1 cellular context compared by ENCODE assay signal in genomic region chr17:27332485-27333409, GRCh38.
TF ChIP-seq lines count a peak whose summit lies in the region.

No MANE protein-coding gene starts in this region.

TF ChIP-seq in HepG2, 621 proteins besides CTCF, POLR2A, EP300 and RAD21 (continued from another document and continues in another):
- peak; percentile 88 for TF ChIP-seq MYPOP (CRISPR knock-in tag; IDR thresholded peaks at IDR 0.05)
- no peak for TF ChIP-seq ZFP41 (CRISPR knock-in tag; IDR thresholded peaks at IDR 0.05; ENCODE audit: borderline replicate concordance)
- TF ChIP-seq ZNF792 (CRISPR knock-in tag; IDR thresholded peaks at IDR 0.05), result no peak
- TF ChIP-seq GATAD1 (CRISPR knock-in tag; IDR thresholded peaks at IDR 0.05), result 0 out of 2 replicates have a peak, but pooled peaks have one; percentile 24
- peak; percentile 60 for TF ChIP-seq NCOA2 (CRISPR knock-in tag; IDR thresholded peaks at IDR 0.05)
- TF ChIP-seq TFE3 (CRISPR knock-in tag; IDR thresholded peaks at IDR 0.05), result peak; percentile 88
- TF ChIP-seq TARDBP (CRISPR knock-in tag; IDR thresholded peaks at IDR 0.05), result peak; percentile 79; the same call in 1 of the 2 replicates
- no peak for TF ChIP-seq ZNF24 (IDR thresholded peaks at IDR 0.05)
- TF ChIP-seq MEF2D (CRISPR knock-in tag; IDR thresholded peaks at IDR 0.05), result peak; percentile 58
- peak; percentile 61 for TF ChIP-seq CEBPG (CRISPR knock-in tag; IDR thresholded peaks at IDR 0.05)
- TF ChIP-seq HMG20B (CRISPR knock-in tag; conservative IDR thresholded peaks at IDR 0.05), result no peak; the same call in 1 of the 2 replicates
- TF ChIP-seq FOXP4 (CRISPR knock-in tag; IDR thresholded peaks at IDR 0.05), result peak; percentile 65; the same call in 1 of the 2 replicates
- peak; percentile 45; the same call in 1 of the 2 replicates for TF ChIP-seq ZNF503 (CRISPR knock-in tag; IDR thresholded peaks at IDR 0.05)
- TF ChIP-seq CERS6 (CRISPR knock-in tag; IDR thresholded peaks at IDR 0.05), result no peak
- peak; percentile 45; the same call in 1 of the 2 replicates for TF ChIP-seq MTF2 (CRISPR knock-in tag; IDR thresholded peaks at IDR 0.05; ENCODE audit: borderline replicate concordance)
- TF ChIP-seq PRDM10 (CRISPR knock-in tag; IDR thresholded peaks at IDR 0.05; ENCODE audit: low read depth), result peak; percentile 91
- peak; percentile 89 for TF ChIP-seq SALL1 (CRISPR knock-in tag; IDR thresholded peaks at IDR 0.05)
- peak; percentile 69; the same call in 1 of the 2 replicates for TF ChIP-seq ZNF205 (CRISPR knock-in tag; IDR thresholded peaks at IDR 0.05)
- no peak for TF ChIP-seq NFE2 (CRISPR knock-in tag; IDR thresholded peaks at IDR 0.05)
- no peak for TF ChIP-seq ZBTB8A (CRISPR knock-in tag; IDR thresholded peaks at IDR 0.05; ENCODE audit: borderline replicate concordance, low read depth)
- peak; percentile 84; the same call in 1 of the 2 replicates for TF ChIP-seq ZBED4 (CRISPR knock-in tag; IDR thresholded peaks at IDR 0.05; ENCODE audit: borderline replicate concordance)
- peak; percentile 97 for TF ChIP-seq JUNB (CRISPR knock-in tag; IDR thresholded peaks at IDR 0.05; ENCODE audit: borderline replicate concordance)
- TF ChIP-seq PHF21A (CRISPR knock-in tag; IDR thresholded peaks at IDR 0.05), result peak; percentile 82
- TF ChIP-seq SNAI1 (CRISPR knock-in tag; IDR thresholded peaks at IDR 0.05; ENCODE audit: borderline replicate concordance), result peak; percentile 77; the same call in 1 of the 2 replicates
- peak; percentile 78; the same call in 1 of the 2 replicates for TF ChIP-seq ZNF431 (CRISPR knock-in tag; IDR thresholded peaks at IDR 0.05; ENCODE audit: borderline replicate concordance, low read depth)
- TF ChIP-seq RCOR2 (CRISPR knock-in tag; IDR thresholded peaks at IDR 0.05), result 0 out of 2 replicates have a peak, but pooled peaks have one; percentile 57
- no peak for TF ChIP-seq TCF12 (IDR thresholded peaks at IDR 0.05)
- TF ChIP-seq TCF12 (CRISPR knock-in tag; IDR thresholded peaks at IDR 0.05), result peak; percentile 66; the same call in 1 of the 2 replicates
- TF ChIP-seq SNAPC2 (CRISPR knock-in tag; IDR thresholded peaks at IDR 0.05), result no peak
- TF ChIP-seq DDIT3 (CRISPR knock-in tag; IDR thresholded peaks at IDR 0.05), result no peak
- 0 out of 2 replicates have a peak, but pooled peaks have one; percentile 59 for TF ChIP-seq ZNF101 (CRISPR knock-in tag; IDR thresholded peaks at IDR 0.05; ENCODE audit: borderline replicate concordance, low read depth)
- 0 out of 2 replicates have a peak, but pooled peaks have one; percentile 38 for TF ChIP-seq ZNF20 (CRISPR knock-in tag; IDR thresholded peaks at IDR 0.05)
- TF ChIP-seq ZNF382 (CRISPR knock-in tag; IDR thresholded peaks at IDR 0.05; ENCODE audit: borderline replicate concordance), result no peak
- peak; percentile 86; the same call in 1 of the 2 replicates for TF ChIP-seq MEIS2 (CRISPR knock-in tag; IDR thresholded peaks at IDR 0.05)
- no peak for TF ChIP-seq ONECUT2 (CRISPR knock-in tag; IDR thresholded peaks at IDR 0.05)
- TF ChIP-seq PHF8 (CRISPR knock-in tag; IDR thresholded peaks at IDR 0.05), result peak; percentile 63
- TF ChIP-seq POGZ (CRISPR knock-in tag; IDR thresholded peaks at IDR 0.05), result peak; percentile 84; the same call in 1 of the 2 replicates
- peak; percentile 77; the same call in 1 of the 2 replicates for TF ChIP-seq ZNF703 (CRISPR knock-in tag; IDR thresholded peaks at IDR 0.05; ENCODE audit: borderline replicate concordance)
- TF ChIP-seq ZNF878 (CRISPR knock-in tag; IDR thresholded peaks at IDR 0.05), result peak; percentile 74; the same call in 1 of the 2 replicates
- TF ChIP-seq AFF4 (CRISPR knock-in tag; IDR thresholded peaks at IDR 0.05), result no peak
- TF ChIP-seq JUN (CRISPR knock-in tag; IDR thresholded peaks at IDR 0.05), result peak; percentile 97
